9 cellular contexts compared by ENCODE assay signal in genomic region chr5:132295505-132296411, GRCh38. TPM values are rescaled to one million over a fixed set of nuclear protein-coding genes. Genes with fewer than 3 reads are reported as not detected.
A peak's percentile ranks its signal among the peaks of the same experiment; 100 is the strongest.
DNase-seq lines count a peak whose midpoint lies in the region; FAIRE-seq and TF ChIP-seq lines count a peak whose summit lies in the region.
"Had no signal": no experiment of that assay in that cellular context is flagged by ENCODE, and none has a peak within 500 bp of the region (broad histone marks: within the 10 kb centered on the region; RNA-seq: fewer than 3 reads in every experiment).

No MANE protein-coding gene starts in this region.

- H3K9ac ChIP-seq in H1 (replicated peaks in 1 of 4; ENCODE audit: extremely low read depth in 1 of 4, low read depth in 3 of 4, low read length in 3 of 4): no peak overlapping the region

- no peak overlapping the region for H3K18ac ChIP-seq in H1 (ENCODE audit: extremely low read depth, low read length)

- H4K91ac ChIP-seq in H1 (replicated peaks; ENCODE audit: insufficient read length, low read length): no peak overlapping the region

- H3K79me2 ChIP-seq in PC-9 (ENCODE audit: low read depth): peaks cover 19% of the 10 kb centered on the region; the same call in 1 of the 2 replicates
- H3K79me2 ChIP-seq in H1 (ENCODE audit: control insufficient read depth in 1 of 2, insufficient read depth in 2 of 2, low read length in 2 of 2): no peaks in the 10 kb centered on the region
- peaks cover 46% of the 10 kb centered on the region for H3K79me2 ChIP-seq in osteoblast (ENCODE audit: insufficient read depth, low read length)

- no peak overlapping the region for H2BK20ac ChIP-seq in H1 (ENCODE audit: low read length)

- TSS peak; percentile 34 for BruUV-seq in PC-9 (replicated peaks; lab: Mats Ljungman, UMichigan)

- peak overlapping the region; percentile 84 to 95 (median 91) for H3K4me3 Mint-ChIP-seq in CD8-positive, alpha-beta memory T cell

- H2BK12ac ChIP-seq in H1 (ENCODE audit: low read depth, low read length): no peak overlapping the region

- peaks cover 27% of the 10 kb centered on the region for H3F3A ChIP-seq in PC-9 (ENCODE audit: insufficient read depth, low read depth)

- no peaks in the 10 kb centered on the region for H3K79me1 ChIP-seq in H1 (ENCODE audit: low read depth, low read length)

- H2BK5ac ChIP-seq in H1 (ENCODE audit: low read depth, low read length): no peak overlapping the region

- no peak overlapping the region for H2BK120ac ChIP-seq in H1 (replicated peaks; ENCODE audit: low read depth, low read length)

- WGBS in H1 (ENCODE audit: extremely low coverage in 1 of 2, insufficient coverage in 1 of 2, insufficient read length in 1 of 2, insufficient replicate concordance in 2 of 2, low coverage in 1 of 2, low lambda C conversion rate in 2 of 2, missing lambda C conversion rate in 1 of 2), 2 experiments: 85% methylated on average over 8 of the region's 8 CpGs; no CpG with 5 or more reads in 1 of the 2 experiments

- no peak for TF ChIP-seq RAD21 in H1 (IDR thresholded peaks at IDR 0.05 in 1 of 2, conservative IDR thresholded peaks at IDR 0.05 in 1 of 2; ENCODE audit: low read depth in 2 of 2, low read length in 2 of 2)

- FAIRE-seq in H1 (lab: Jason Lieb, UNC): no peak

- no peaks in the 10 kb centered on the region for H3K36me3 ChIP-seq in CD8-positive, alpha-beta memory T cell (ENCODE audit: insufficient read depth, low read length)
- H3K36me3 ChIP-seq in PC-9 (ENCODE audit: low read depth): no peaks in the 10 kb centered on the region
- no peaks in the 10 kb centered on the region; a peak in 1 of 8 replicates for H3K36me3 ChIP-seq in H1 (ENCODE audit: control insufficient read depth in 2 of 4, insufficient read depth in 4 of 4, low read length in 3 of 4)
- no peaks in the 10 kb centered on the region for H3K36me3 ChIP-seq in osteoblast (ENCODE audit: insufficient read depth, low read length)

- no peaks in the 10 kb centered on the region for H3K9me3 ChIP-seq in CD8-positive, alpha-beta memory T cell (ENCODE audit: low read length)
- no peaks in the 10 kb centered on the region for H3K9me3 ChIP-seq in PC-9 (ENCODE audit: insufficient read depth, low read depth)
- H3K9me3 ChIP-seq in H1 (ENCODE audit: insufficient read depth in 2 of 2, low read depth in 1 of 2, low read length in 1 of 2): no peaks in the 10 kb centered on the region
- no peaks in the 10 kb centered on the region for H3K9me3 ChIP-seq in osteoblast (ENCODE audit: low read depth, low read length)

- no peaks in the 10 kb centered on the region for H4K20me1 ChIP-seq in PC-9 (ENCODE audit: insufficient read depth)
- H4K20me1 ChIP-seq in H1 (replicated peaks in 1 of 2; ENCODE audit: control insufficient read depth in 1 of 2, insufficient read depth in 2 of 2, low read length in 2 of 2): peaks cover 1 to 3% of the 10 kb centered on the region in 2 experiments
- H4K20me1 ChIP-seq in osteoblast (ENCODE audit: insufficient read depth, low read length): peaks cover 4% of the 10 kb centered on the region

- no peak for TF ChIP-seq CTCF in PC-9 (conservative IDR thresholded peaks at IDR 0.05)
- no peak for TF ChIP-seq CTCF in H1 (IDR thresholded peaks at IDR 0.05; ENCODE audit: control extremely low read depth in 1 of 3, insufficient read depth in 1 of 3, low read depth in 1 of 3, low read length in 3 of 3)
- no peak for TF ChIP-seq CTCF in osteoblast (IDR thresholded peaks at IDR 0.05; ENCODE audit: extremely low read depth, low read depth, low read length)

- H3K4me1 ChIP-seq in CD8-positive, alpha-beta memory T cell (ENCODE audit: insufficient read depth, low read length): peaks cover 16% of the 10 kb centered on the region
- peaks cover 43% of the 10 kb centered on the region for H3K4me1 ChIP-seq in PC-9 (replicated peaks; ENCODE audit: insufficient read depth)
- H3K4me1 ChIP-seq in H1 (replicated peaks in 1 of 4; ENCODE audit: control insufficient read depth in 3 of 4, insufficient read depth in 4 of 4, low read length in 3 of 4): peaks cover 0 to 12% (median 3%) of the 10 kb centered on the region in 4 experiments; a peak in 5 of 7 replicates
- H3K4me1 ChIP-seq in osteoblast (ENCODE audit: insufficient read depth, low read length): peaks cover 28% of the 10 kb centered on the region

- no peak overlapping the region for H4K5ac ChIP-seq in H1 (ENCODE audit: insufficient read length, low read depth, low read length)

- peaks cover 10% of the 10 kb centered on the region for H3K27me3 ChIP-seq in CD8-positive, alpha-beta memory T cell (ENCODE audit: insufficient read depth, low read length, poor library complexity, severe bottlenecking)
- H3K27me3 ChIP-seq in PC-9 (ENCODE audit: insufficient read depth, low read depth) (no peaks in the 10 kb centered on the region), H1 (replicated peaks in 1 of 4; ENCODE audit: control insufficient read depth in 3 of 4, extremely low read depth in 1 of 4, insufficient read depth in 3 of 4, low read length in 3 of 4) (peaks cover 2 to 21% (median 16%) of the 10 kb centered on the region in 4 experiments), osteoblast (ENCODE audit: insufficient read depth, low read length) (no peaks in the 10 kb centered on the region)

- H3K27ac Mint-ChIP-seq in CD8-positive, alpha-beta memory T cell: peak overlapping the region in 4 of 8 donors; percentile 15 to 84 (median 68)

- intact Hi-C loops in PC-9 (cut with micrococcal nuclease; ENCODE audit: unreplicated experiment): loop anchor here (2.0 to 10.0 kb wide), 3 partner anchors 69 to 231 kb away; partner anchors contain the start of genes IL3 and IRF1

- CTCF ChIA-PET in CD8-positive, alpha-beta memory T cell (lab: Charles Lee): no interaction called here
- CTCF ChIA-PET in PC-9 (lab: Charles Lee): interaction anchor here (0.6 to 0.7 kb wide), 2 partner anchors 57 to 241 kb away, joined by 3 to 4 read pairs; no protein-coding TSS in a partner anchor
- CTCF ChIA-PET in H1 (lab: Charles Lee; ENCODE audit: partially characterized antibody): interaction anchor here (0.7 to 1.7 kb wide), 7 partner anchors 11 to 57 kb away, joined by 3 to 9 read pairs (median 3); no protein-coding TSS in a partner anchor

- no peak for DNase-seq in CD8-positive, alpha-beta memory T cell
- no peak for DNase-seq in PC-9
- DNase-seq in H1 (ENCODE audit: low read depth in 1 of 2, low spot score in 2 of 2): no peak
- DNase-seq in osteoblast (ENCODE audit: insufficient read length, low spot score, missing footprints): no peak
- no peak for DNase-seq in AG08395 (ENCODE audit: low spot score)
- no peak for DNase-seq in germinal center (ENCODE audit: low spot score)
- no peak for DNase-seq in NCI-H187 treated with DMSO at 0.1 percent for 48 hours (lab: John Stamatoyannopoulos, UW)
- DNase-seq in activated CD8-positive, alpha-beta memory T cell treated with anti-CD3 and anti-CD28 coated beads, Interleukin-2, amount 50 U/mL, for 4 hours: no peak
- DNase-seq: SHP77 treated with DMSO at 0.1 percent for 48 hours had no signal

- H3K36me3 Mint-ChIP-seq in CD8-positive, alpha-beta memory T cell: peaks cover 0 to 5% (median 0%) of the 10 kb centered on the region in 3 donors

- H3K56ac ChIP-seq in H1 (replicated peaks; ENCODE audit: insufficient read length, low read depth, low read length): no peak overlapping the region

- H3K4ac ChIP-seq in H1 (replicated peaks; ENCODE audit: insufficient read length, low read depth, low read length): no peak overlapping the region

- no peak overlapping the region for H2AK5ac ChIP-seq in H1 (ENCODE audit: low read depth, low read length)

- no peak overlapping the region for H3K23ac ChIP-seq in H1 (ENCODE audit: insufficient read length)

- H2BK15ac ChIP-seq in H1 (ENCODE audit: low read length): peak overlapping the region; percentile 22

- no peak overlapping the region for H3K14ac ChIP-seq in H1 (ENCODE audit: insufficient read length)

- H2AFZ ChIP-seq in PC-9 (no peak overlapping the region), H1 (ENCODE audit: low read length) (no peak overlapping the region), osteoblast (ENCODE audit: low read length) (peak overlapping the region; percentile 96)

- peaks cover 18% of the 10 kb centered on the region for H3K23me2 ChIP-seq in H1 (ENCODE audit: low read depth, low read length)

- no peak for TF ChIP-seq EP300 in H1 (IDR thresholded peaks at IDR 0.05; ENCODE audit: borderline replicate concordance in 1 of 2, low read depth in 2 of 2, low read length in 2 of 2)

- no peak overlapping the region for H4K8ac ChIP-seq in H1 (ENCODE audit: extremely low read depth, insufficient read depth, low read length)

- H3K4me1 Mint-ChIP-seq in CD8-positive, alpha-beta memory T cell: peaks cover 10 to 26% (median 11%) of the 10 kb centered on the region in 3 donors

- H3K4me2 ChIP-seq in PC-9: peak overlapping the region; percentile 100
- H3K4me2 ChIP-seq in H1 (ENCODE audit: insufficient read depth in 1 of 2, low read depth in 2 of 2, low read length in 2 of 2): peak overlapping the region; percentile 91 to 93; a peak in 2 of 4 replicates
- H3K4me2 ChIP-seq in osteoblast (ENCODE audit: insufficient read depth, low read length): peak overlapping the region; percentile 97

- H3K4me3 ChIP-seq in CD8-positive, alpha-beta memory T cell (ENCODE audit: low read length): peak overlapping the region; percentile 42
- peak overlapping the region; percentile 63; the same call in 1 of the 2 replicates for H3K4me3 ChIP-seq in PC-9
- peak overlapping the region in 1 of 4 experiments; percentile 75; a peak in 2 of 8 replicates for H3K4me3 ChIP-seq in H1 (ENCODE audit: extremely low read depth in 1 of 4, insufficient read depth in 2 of 4, low read depth in 3 of 4, low read length in 4 of 4)
- H3K4me3 ChIP-seq in osteoblast (ENCODE audit: insufficient read depth, low read length): peak overlapping the region; percentile 85

- TF ChIP-seq POLR2A in H1 (IDR thresholded peaks at IDR 0.05; ENCODE audit: control extremely low read depth in 1 of 2, low read depth in 2 of 2, low read length in 2 of 2): no peak

- peak overlapping the region; percentile 41 for H3K27ac ChIP-seq in CD8-positive, alpha-beta memory T cell (ENCODE audit: low read depth, low read length)
- H3K27ac ChIP-seq in PC-9 (peak overlapping the region; percentile 79), H1 (ENCODE audit: low read depth, low read length) (no peak overlapping the region), osteoblast (ENCODE audit: low read depth, low read length) (peak overlapping the region; percentile 98)

- H3K9me3 Mint-ChIP-seq in CD8-positive, alpha-beta memory T cell: no peaks in the 10 kb centered on the region

- H3K9me2 ChIP-seq in PC-9 (ENCODE audit: insufficient read depth): no peaks in the 10 kb centered on the region

- peaks cover 12 to 20% of the 10 kb centered on the region in 2 donors for H3K27me3 Mint-ChIP-seq in CD8-positive, alpha-beta memory T cell

- POLR2A ChIA-PET in CD8-positive, alpha-beta memory T cell (lab: Charles Lee): no interaction called here
- POLR2A ChIA-PET in PC-9 (lab: Charles Lee; ENCODE audit: unreplicated experiment): no interaction called here
- POLR2A ChIA-PET in H1 (lab: Charles Lee; ENCODE audit: partially characterized antibody): interaction anchor here (0.8 to 1.0 kb wide), 2 partner anchors 16 to 27 kb away, joined by 3 to 4 read pairs; no protein-coding TSS in a partner anchor

RNA-seq across cellular contexts. Expression of gene SLC22A4, which starts 1.6 kb away (rescaled TPM):
- total RNA-seq in CD8-positive, alpha-beta memory T cell: 1 to 10 TPM; 2.6 to 2.9 TPM
- 0.15 TPM for polyA plus RNA-seq in CD8-positive, alpha-beta memory T cell
- total RNA-seq in PC-9 (2021): 4.2 and 4.9 TPM in 2 replicates
- 0.54 and 0.60 TPM in 2 replicates for total RNA-seq in H1 (2021; fragmentation: NEBNext Ultra II Directional; extraction: Animal tissue kit (Norgen Biotek cat#: 25700))
- 0.31 and 0.45 TPM in 2 replicates for polyA plus RNA-seq in H1 (2011; rRNA removed)
- 0.30 TPM for polyA plus RNA-seq in H1 (2011; cell fraction: cytosol; rRNA removed)
- polyA plus RNA-seq in H1 (2011; cell fraction: nucleus; rRNA removed): 0.44 TPM
- 0.17 to 0.24 TPM (median 0.19 TPM) in 3 of 4 replicates, not detected in the other for polyA plus RNA-seq in H1 (2012, experiment 1 of 2)
- not detected for polyA plus RNA-seq in H1 (2012, experiment 2 of 2)
- 0.08 TPM for polyA plus RNA-seq in H1 (2013, experiment 1 of 2)
- 0.13 TPM for polyA plus RNA-seq in H1 (2013, experiment 2 of 2)
- 0.37 and 0.38 TPM in 2 replicates for polyA minus RNA-seq in H1 (2011; rRNA and poly(A)+ RNA removed)
- polyA minus RNA-seq in H1 (2011; cell fraction: cytosol; rRNA and poly(A)+ RNA removed): 0.81 TPM
- polyA minus RNA-seq in H1 (2011; cell fraction: nucleus; rRNA and poly(A)+ RNA removed): 1.00 TPM
- 2.9 and 3.8 TPM in 2 replicates for total RNA-seq in osteoblast

RNA-seq across cellular contexts. Expression of gene PDLIM4, which starts 38.3 kb away (rescaled TPM):
- 1 to 10 TPM in 1 of 2 experiments, under 1 TPM in 1; 0.39 to 1.4 TPM for total RNA-seq in CD8-positive, alpha-beta memory T cell
- polyA plus RNA-seq in CD8-positive, alpha-beta memory T cell: not detected
- 35.8 and 47.2 TPM in 2 replicates for total RNA-seq in PC-9 (2021)
- 8.3 and 10.7 TPM in 2 replicates for total RNA-seq in H1 (2021; fragmentation: NEBNext Ultra II Directional; extraction: Animal tissue kit (Norgen Biotek cat#: 25700))
- polyA plus RNA-seq in H1 (2011; rRNA removed): 29.1 and 37.7 TPM in 2 replicates
- polyA plus RNA-seq in H1 (2011; cell fraction: cytosol; rRNA removed): 21.9 TPM
- 23.0 TPM for polyA plus RNA-seq in H1 (2011; cell fraction: nucleus; rRNA removed)
- polyA plus RNA-seq in H1 (2012, experiment 1 of 2): 7.5 to 15.1 TPM (median 12.4 TPM) in 4 replicates
- 4.6 TPM for polyA plus RNA-seq in H1 (2012, experiment 2 of 2)
- polyA plus RNA-seq in H1 (2013, experiment 1 of 2): 7.5 TPM
- 7.0 TPM for polyA plus RNA-seq in H1 (2013, experiment 2 of 2)
- polyA minus RNA-seq in H1 (2011; rRNA and poly(A)+ RNA removed): 6.6 and 9.8 TPM in 2 replicates
- 13.9 TPM for polyA minus RNA-seq in H1 (2011; cell fraction: cytosol; rRNA and poly(A)+ RNA removed)
- polyA minus RNA-seq in H1 (2011; cell fraction: nucleus; rRNA and poly(A)+ RNA removed): 12.8 TPM
- 47.7 and 67.7 TPM in 2 replicates for total RNA-seq in osteoblast
